28 cellular contexts compared by ENCODE assay signal in genomic region chr9:102841376-102841775, GRCh38.
"Had no signal": no experiment of that assay in that cellular context is flagged by ENCODE, and none has a peak within 500 bp of the region (broad histone marks: within the 10 kb centered on the region; RNA-seq: fewer than 3 reads in every experiment).

No MANE protein-coding gene starts in this region.

- H3K4me1 Mint-ChIP-seq: activated CD4-positive, alpha-beta T cell treated with anti-CD3 and anti-CD28 coated beads, Interleukin-2, amount 10 ng/mL, durations not matched to agents 7 days and 5 days; activated naive CD8-positive, alpha-beta T cell treated with anti-CD3 and anti-CD28 coated beads, Interleukin-2, amount 50 U/mL, for 24 hours had no signal

- H3K4me3 ChIP-seq: MG63, Peyer's patch, SJCRH30 had no signal

- DNase-seq: activated CD4-positive, alpha-beta memory T cell treated with anti-CD3 and anti-CD28 coated beads for 36 hours; activated CD4-positive, alpha-beta T cell treated with anti-CD3 and anti-CD28 coated beads, Interleukin-2, amount 10 ng/mL, durations not matched to agents 7 days and 5 days; activated CD4-positive, CD25-positive, alpha-beta regulatory T cell; activated CD8-positive, alpha-beta memory T cell treated with anti-CD3 and anti-CD28 coated beads for 24 hours; activated effector memory CD4-positive, alpha-beta T cell treated with anti-CD3 and anti-CD28 coated beads, Interleukin-2, amount 50 U/mL, for 16 hours; activated naive CD4-positive, alpha-beta T cell treated with Interleukin-2 at 50 U/mL for 16 hours; activated naive CD8-positive, alpha-beta T cell treated with anti-CD3 and anti-CD28 coated beads, Interleukin-2, amount 50 U/mL, for 24 hours; activated T-cell treated with anti-CD3 and anti-CD28 coated beads, Interleukin-2, amount 50 U/mL, for 4 hours; amniotic stem cell; MG63; MV-4-11; NCI-H1092 treated with DMSO at 0.1 percent for 48 hours; NCI-H1417 treated with DMSO at 0.1 percent for 48 hours; NCI-H1694; NCI-H2029; NCI-H2107; NCI-H2171 treated with DMSO at 0.1 percent for 48 hours; NCI-H226; NCI-H526; NCI-H82; Right ventricle myocardium superior; SJCRH30; SK-N-SH; T-helper 1 cell had no signal

- H3K27me3 ChIP-seq: MG63, Peyer's patch, SJCRH30 had no signal

- ATAC-seq: activated naive CD4-positive, alpha-beta T cell treated with anti-CD3 and anti-CD28 coated beads, Interleukin-2, amount 50 U/mL, for 72 hours; activated naive CD8-positive, alpha-beta T cell treated with anti-CD3 and anti-CD28 coated beads, Interleukin-2, amount 50 U/mL, for 24 hours; activated T-cell treated with anti-CD3 and anti-CD28 coated beads, Interleukin-2, amount 50 U/mL, for 4 hours had no signal

- H3K36me3 Mint-ChIP-seq: activated CD4-positive, alpha-beta memory T cell treated with anti-CD3 and anti-CD28 coated beads for 36 hours; activated naive CD4-positive, alpha-beta T cell treated with anti-CD3 and anti-CD28 coated beads, Interleukin-2, amount 50 U/mL, for 72 hours had no signal

- H3K36me3 ChIP-seq: MG63, Peyer's patch, SJCRH30 had no signal

- H3K4me2 ChIP-seq: SK-N-SH had no signal

- H3K27me3 Mint-ChIP-seq: activated CD4-positive, alpha-beta memory T cell treated with anti-CD3 and anti-CD28 coated beads for 36 hours; activated CD4-positive, alpha-beta T cell treated with anti-CD3 and anti-CD28 coated beads, Interleukin-2, amount 10 ng/mL, durations not matched to agents 7 days and 5 days; activated naive CD8-positive, alpha-beta T cell treated with anti-CD3 and anti-CD28 coated beads, Interleukin-2, amount 50 U/mL, for 24 hours had no signal

- H3K27ac ChIP-seq: RWPE1, SJCRH30, VCaP had no signal

- H3K9me3 Mint-ChIP-seq: activated CD4-positive, alpha-beta T cell treated with anti-CD3 and anti-CD28 coated beads, Interleukin-2, amount 10 ng/mL, durations not matched to agents 7 days and 5 days; activated naive CD8-positive, alpha-beta T cell treated with anti-CD3 and anti-CD28 coated beads, Interleukin-2, amount 50 U/mL, for 24 hours; activated T-cell treated with anti-CD3 and anti-CD28 coated beads, Interleukin-2, amount 50 U/mL, for 4 hours had no signal

- H3K27ac Mint-ChIP-seq: activated CD4-positive, alpha-beta memory T cell treated with anti-CD3 and anti-CD28 coated beads for 36 hours; activated CD4-positive, alpha-beta T cell treated with anti-CD3 and anti-CD28 coated beads, Interleukin-2, amount 10 ng/mL, durations not matched to agents 7 days and 5 days; activated naive CD4-positive, alpha-beta T cell treated with anti-CD3 and anti-CD28 coated beads, Interleukin-2, amount 50 U/mL, for 72 hours; activated naive CD8-positive, alpha-beta T cell treated with anti-CD3 and anti-CD28 coated beads, Interleukin-2, amount 50 U/mL, for 24 hours had no signal

- H3K4me3 Mint-ChIP-seq: activated CD4-positive, alpha-beta memory T cell treated with anti-CD3 and anti-CD28 coated beads for 36 hours; activated CD4-positive, alpha-beta T cell treated with anti-CD3 and anti-CD28 coated beads, Interleukin-2, amount 10 ng/mL, durations not matched to agents 7 days and 5 days; activated naive CD8-positive, alpha-beta T cell treated with anti-CD3 and anti-CD28 coated beads, Interleukin-2, amount 50 U/mL, for 24 hours; activated T-cell treated with anti-CD3 and anti-CD28 coated beads, Interleukin-2, amount 50 U/mL, for 4 hours had no signal

- H3K4me1 ChIP-seq: SJCRH30 had no signal

- H3K9me3 ChIP-seq: MG63, Peyer's patch, SJCRH30, SK-N-SH had no signal

- H3K9ac ChIP-seq: SK-N-SH had no signal
